In genomic region chr12:132600048-132601032, GRCh38 we compare ENCODE assay signal across 8 cellular contexts. TPM values are rescaled to one million over a fixed set of nuclear protein-coding genes. Genes with fewer than 3 reads are reported as not detected.
DNase-seq lines count a peak whose midpoint lies in the region; ATAC-seq, FAIRE-seq and TF ChIP-seq lines count a peak whose summit lies in the region.

No MANE protein-coding gene starts in this region.

- DNase-seq in GM12864 (ENCODE audit: low read depth) (no peak), NCI-H2081 (lab: John Stamatoyannopoulos, UW) (peak; percentile 71 to 81), upper lobe of right lung (peak; percentile 84)
- peak; percentile 44 for DNase-seq in activated CD4-positive, alpha-beta T cell treated with anti-CD3 and anti-CD28 coated beads, Interleukin-2, amount 10 ng/mL, durations not matched to agents 7 days and 5 days

- H3K27ac ChIP-seq in muscle layer of colon (ENCODE audit: low read depth, low read length), result no peak overlapping the region
- H3K27ac ChIP-seq in upper lobe of right lung, result no peak overlapping the region

- H3K27me3 Mint-ChIP-seq in activated CD4-positive, alpha-beta T cell treated with anti-CD3 and anti-CD28 coated beads, Interleukin-2, amount 10 ng/mL, durations not matched to agents 7 days and 5 days, result peaks cover 44% of the 10 kb centered on the region

- peak; percentile 14 for FAIRE-seq in A204.1 (lab: Jason Lieb, UNC)

- peaks cover 24% of the 10 kb centered on the region for H3K4me1 Mint-ChIP-seq in activated CD4-positive, alpha-beta T cell treated with anti-CD3 and anti-CD28 coated beads, Interleukin-2, amount 10 ng/mL, durations not matched to agents 7 days and 5 days

- no peak overlapping the region for H3K27ac Mint-ChIP-seq in activated CD4-positive, alpha-beta T cell treated with anti-CD3 and anti-CD28 coated beads, Interleukin-2, amount 10 ng/mL, durations not matched to agents 7 days and 5 days

- H3K36me3 ChIP-seq in muscle layer of colon (ENCODE audit: insufficient read depth, low read length) (no peaks in the 10 kb centered on the region), upper lobe of right lung (no peaks in the 10 kb centered on the region)

- ATAC-seq in esophagus mucosa (peak; percentile 51), upper lobe of right lung (peak; percentile 76), GM19023 (IDR thresholded peaks at IDR 0.05; ENCODE audit: unreplicated experiment) (no peak)

- H3K4me3 Mint-ChIP-seq in activated CD4-positive, alpha-beta T cell treated with anti-CD3 and anti-CD28 coated beads, Interleukin-2, amount 10 ng/mL, durations not matched to agents 7 days and 5 days, result peak overlapping the region; percentile 53

- H3K9me3 ChIP-seq in muscle layer of colon (ENCODE audit: low read length), result no peaks in the 10 kb centered on the region
- H3K9me3 ChIP-seq in upper lobe of right lung, result no peaks in the 10 kb centered on the region

- no peaks in the 10 kb centered on the region for H3K9me3 Mint-ChIP-seq in activated CD4-positive, alpha-beta T cell treated with anti-CD3 and anti-CD28 coated beads, Interleukin-2, amount 10 ng/mL, durations not matched to agents 7 days and 5 days

- no peaks in the 10 kb centered on the region for H3K36me3 Mint-ChIP-seq in activated CD4-positive, alpha-beta T cell treated with anti-CD3 and anti-CD28 coated beads, Interleukin-2, amount 10 ng/mL, durations not matched to agents 7 days and 5 days (ENCODE audit: low read depth)

- CTCF ChIA-PET in activated CD4-positive, alpha-beta T cell treated with anti-CD3 and anti-CD28 coated beads, Interleukin-2, amount 10 ng/mL, durations not matched to agents 7 days and 5 days (lab: Charles Lee), result interaction anchor here (0.5 to 2.9 kb wide), 5 partner anchors 12 to 185 kb away, joined by 3 to 9 read pairs (median 3); no protein-coding TSS in a partner anchor

- H3K9ac ChIP-seq in muscle layer of colon (ENCODE audit: low read length), result peak overlapping the region; percentile 27

- POLR2A ChIA-PET in activated CD4-positive, alpha-beta T cell treated with anti-CD3 and anti-CD28 coated beads, Interleukin-2, amount 10 ng/mL, durations not matched to agents 7 days and 5 days (lab: Charles Lee), result no interaction called here

- H3K4me3 ChIP-seq in GM12864 (ENCODE audit: low read depth, low read length) (peak overlapping the region; percentile 31), muscle layer of colon (ENCODE audit: low read depth in 1 of 2, low read length in 2 of 2) (peak overlapping the region; percentile 12 to 58), upper lobe of right lung (peak overlapping the region; percentile 50)

- TF ChIP-seq CTCF in GM12864 (IDR thresholded peaks at IDR 0.05; ENCODE audit: low read depth, low read length, missing control alignments) (peak; percentile 30), upper lobe of right lung (IDR thresholded peaks at IDR 0.05) (peak; percentile 72)

- intact Hi-C loops in upper lobe of right lung (cut with DNase I), result no loop called here

- H3K27me3 ChIP-seq in muscle layer of colon (ENCODE audit: control insufficient read depth in 1 of 2, insufficient read depth in 2 of 2, low read length in 2 of 2), result peaks cover 6 to 39% of the 10 kb centered on the region in 2 donors
- H3K27me3 ChIP-seq in upper lobe of right lung, result peaks cover 14% of the 10 kb centered on the region

- peaks cover 17% of the 10 kb centered on the region for H3K4me1 ChIP-seq in muscle layer of colon (ENCODE audit: insufficient read depth, low read length)
- H3K4me1 ChIP-seq in upper lobe of right lung, result peaks cover 15% of the 10 kb centered on the region

RNA-seq across cellular contexts. Expression of gene LRCOL1, which starts 10.0 kb away (rescaled TPM):
- total RNA-seq in activated CD4-positive, alpha-beta T cell treated with anti-CD3 and anti-CD28 coated beads, Interleukin-2, amount 10 ng/mL, durations not matched to agents 7 days and 5 days, result not detected
- total RNA-seq in esophagus mucosa (0.32 TPM), upper lobe of right lung (1.8 TPM)

RNA-seq across cellular contexts. Expression of gene P2RX2, which starts 18.2 kb away (rescaled TPM):
- not detected for total RNA-seq in activated CD4-positive, alpha-beta T cell treated with anti-CD3 and anti-CD28 coated beads, Interleukin-2, amount 10 ng/mL, durations not matched to agents 7 days and 5 days
- total RNA-seq in esophagus mucosa (not detected), upper lobe of right lung (0.55 TPM)
